20 cellular contexts compared by ENCODE assay signal in the genomic region with DNA sequence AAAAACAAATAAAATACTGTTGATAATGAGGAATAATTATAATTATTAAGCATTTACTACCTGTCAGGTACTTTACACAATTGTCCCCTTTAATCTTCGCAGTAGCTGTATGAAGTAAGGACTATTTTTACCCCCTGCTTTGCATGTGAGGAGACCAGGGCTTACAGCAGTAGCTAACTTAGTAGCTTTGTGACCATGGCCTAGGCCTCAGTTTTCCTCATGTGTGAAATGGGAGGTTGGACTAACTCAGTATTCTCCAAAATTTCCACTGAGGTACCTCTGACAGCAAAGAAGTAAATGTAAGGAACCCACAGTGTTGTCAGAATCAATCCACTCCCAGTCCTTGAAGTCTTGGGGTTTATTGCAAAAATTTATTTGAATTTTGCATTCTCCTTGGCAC.
"Had no signal": no experiment of that assay in that cellular context is flagged by ENCODE, and none has a peak within 500 bp of the region (broad histone marks: within the 10 kb centered on the region; RNA-seq: fewer than 3 reads in every experiment).

No MANE protein-coding gene starts in this region.

- H3K27ac ChIP-seq: brain microvascular endothelial cell, suprapubic skin had no signal

- ATAC-seq: activated CD4-positive, alpha-beta T cell treated with anti-CD3 and anti-CD28 coated beads for 36 hours; activated CD8-positive, alpha-beta T cell treated with anti-CD3 and anti-CD28 coated beads for 36 hours; activated T-cell treated with anti-CD3 and anti-CD28 coated beads, Interleukin-2, amount 50 U/mL, for 72 hours; lower lobe of right lung; sciatic nerve; stimulated activated naive B cell treated with anti-CD40 and anti-IgM and Interleukin-4, amounts not matched to agents 10 μg/mL and 1 μg/mL and 100 μg/mL, for 72 hours had no signal

- DNase-seq: activated CD4-positive, alpha-beta T cell treated with anti-CD3 and anti-CD28 coated beads for 36 hours; activated CD8-positive, alpha-beta memory T cell treated with anti-CD3 and anti-CD28 coated beads, Interleukin-2, amount 50 U/mL, for 4 hours; activated CD8-positive, alpha-beta T cell treated with anti-CD3 and anti-CD28 coated beads for 36 hours; activated gamma-delta T cell treated with Interleukin-2 at 50 U/mL for 16 hours; activated naive CD8-positive, alpha-beta T cell treated with anti-CD3 and anti-CD28 coated beads for 36 hours; activated T-cell treated with anti-CD3 and anti-CD28 coated beads, Interleukin-2, amount 50 U/mL, for 72 hours; brain microvascular endothelial cell; cerebellar nuclear complex; dermis blood vessel endothelial cell; endodermal cell; erythroblast; lower lobe of right lung; naive B cell; stimulated activated CD4-positive, alpha-beta T cell treated with anti-CD3 and anti-CD28 coated beads, Interleukin-2, amount 100 ng/mL, for 24 hours; stimulated activated naive B cell treated with anti-CD40 and anti-IgM and Interleukin-4, amounts not matched to agents 10 μg/mL and 1 μg/mL and 100 μg/mL, for 72 hours; T-helper 9 cell had no signal

- H3K27me3 ChIP-seq: brain microvascular endothelial cell, neutrophil, suprapubic skin had no signal

- H3K9me3 ChIP-seq: lower lobe of right lung, neutrophil, prostate gland, suprapubic skin had no signal

- H3K36me3 ChIP-seq: lower lobe of right lung, neutrophil, prostate gland, suprapubic skin had no signal

- H3K4me3 ChIP-seq: lower lobe of right lung, prostate gland, suprapubic skin had no signal
